In the genomic region with DNA sequence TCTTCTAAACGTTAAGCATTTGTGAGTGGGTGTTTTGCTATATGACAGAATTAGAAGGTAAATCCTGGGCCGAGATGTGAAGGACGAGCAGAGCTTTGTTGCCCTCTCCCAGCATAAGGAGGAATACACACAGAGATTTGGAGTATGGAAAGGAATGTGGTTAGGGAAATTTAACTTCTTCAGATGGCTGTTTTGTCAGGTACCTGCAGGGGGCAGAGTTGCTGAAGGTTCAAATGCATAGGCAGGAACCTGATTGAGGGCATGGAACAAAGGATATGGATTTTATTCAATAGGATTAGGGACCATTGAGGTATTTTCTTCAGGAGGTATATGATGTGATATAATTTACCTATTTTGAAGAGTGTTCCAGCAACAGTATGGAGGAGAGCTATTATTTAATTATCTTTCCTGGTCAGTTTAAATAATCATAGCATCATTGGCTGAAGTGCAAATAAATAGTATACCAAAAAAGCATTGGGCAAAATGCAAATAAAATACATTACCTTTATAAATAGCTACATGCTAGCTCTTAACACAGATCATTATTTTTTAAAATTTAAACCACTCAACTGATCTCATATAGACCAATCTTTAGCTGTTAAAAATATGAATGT, we compare ENCODE assay signal across 9 cellular contexts.
A peak's percentile ranks its signal among the peaks of the same experiment; 100 is the strongest.
DNase-seq lines count a peak whose midpoint lies in the region; ATAC-seq, FAIRE-seq and TF ChIP-seq lines count a peak whose summit lies in the region.
"Had no signal": no experiment of that assay in that cellular context is flagged by ENCODE, and none has a peak within 500 bp of the region (broad histone marks: within the 10 kb centered on the region; RNA-seq: fewer than 3 reads in every experiment).

No MANE protein-coding gene starts in this region.

- no peaks in the 10 kb centered on the region for H3K36me3 Mint-ChIP-seq in activated CD4-positive, alpha-beta T cell treated with anti-CD3 and anti-CD28 coated beads, Interleukin-2, amount 10 ng/mL, durations not matched to agents 24 days and 14 days (ENCODE audit: low read depth)
- H3K36me3 Mint-ChIP-seq: activated naive CD4-positive, alpha-beta T cell treated with anti-CD3 and anti-CD28 coated beads, Interleukin-2, amount 50 U/mL, for 72 hours had no signal

- TF ChIP-seq CTCF in upper lobe of left lung (IDR thresholded peaks at IDR 0.05) (peak in 5 of 6 experiments; percentile 16 to 36 (median 33)), lower leg skin (IDR thresholded peaks at IDR 0.05) (no peak)

- H3K27me3 ChIP-seq in upper lobe of left lung: no peaks in the 10 kb centered on the region

- H3K4me1 Mint-ChIP-seq in activated CD4-positive, alpha-beta T cell treated with anti-CD3 and anti-CD28 coated beads, Interleukin-2, amount 10 ng/mL, durations not matched to agents 24 days and 14 days: no peaks in the 10 kb centered on the region

- TF ChIP-seq POLR2A in H54 (IDR thresholded peaks at IDR 0.05; ENCODE audit: low read depth, low read length) (no peak), upper lobe of left lung (IDR thresholded peaks at IDR 0.05) (no peak), lower leg skin (IDR thresholded peaks at IDR 0.05) (no peak)

- no peak overlapping the region for H3K27ac Mint-ChIP-seq in activated CD4-positive, alpha-beta T cell treated with anti-CD3 and anti-CD28 coated beads, Interleukin-2, amount 10 ng/mL, durations not matched to agents 24 days and 14 days
- H3K27ac Mint-ChIP-seq: activated naive CD4-positive, alpha-beta T cell treated with anti-CD3 and anti-CD28 coated beads, Interleukin-2, amount 50 U/mL, for 72 hours had no signal

- no peaks in the 10 kb centered on the region for H3K36me3 ChIP-seq in upper lobe of left lung

- intact Hi-C loops in activated CD4-positive, alpha-beta T cell treated with anti-CD3 and anti-CD28 coated beads, Interleukin-2, amount 10 ng/mL, durations not matched to agents 24 days and 14 days (cut with micrococcal nuclease): no loop called here
- intact Hi-C loops in lower leg skin (cut with DNase I; ENCODE audit: low total_unique reads): no loop called here

- no peak overlapping the region for H3K4me3 Mint-ChIP-seq in activated CD4-positive, alpha-beta T cell treated with anti-CD3 and anti-CD28 coated beads, Interleukin-2, amount 10 ng/mL, durations not matched to agents 24 days and 14 days

- no peaks in the 10 kb centered on the region for H3K27me3 Mint-ChIP-seq in activated CD4-positive, alpha-beta T cell treated with anti-CD3 and anti-CD28 coated beads, Interleukin-2, amount 10 ng/mL, durations not matched to agents 24 days and 14 days

- ATAC-seq in upper lobe of left lung (ENCODE audit: low FRiP score in 2 of 2): peak; percentile 40 to 45
- ATAC-seq: activated naive CD4-positive, alpha-beta T cell treated with anti-CD3 and anti-CD28 coated beads, Interleukin-2, amount 50 U/mL, for 72 hours had no signal

- FAIRE-seq in H54 (lab: Jason Lieb, UNC): peak; percentile 20

- no peaks in the 10 kb centered on the region for H3K4me1 ChIP-seq in upper lobe of left lung

- 19 to 23% methylated on average over 3 of the region's 3 CpGs for WGBS in upper lobe of left lung, 2 donors
- WGBS in lower leg skin, 2 donors: 36 to 47% methylated on average over 3 of the region's 3 CpGs

- H3K27ac ChIP-seq in upper lobe of left lung: no peak overlapping the region

- peak; percentile 6 to 40 for DNase-seq in SHP77 (lab: John Stamatoyannopoulos, UW)
- DNase-seq in SHP77 treated with DMSO at 0.1 percent for 48 hours (lab: John Stamatoyannopoulos, UW): no peak
- DNase-seq in H54 (ENCODE audit: insufficient read length, low spot score): no peak
- DNase-seq in NCI-H1092 (lab: John Stamatoyannopoulos, UW): peak; percentile 46
- peak; percentile 75 for DNase-seq in activated CD4-positive, alpha-beta T cell treated with anti-CD3 and anti-CD28 coated beads, Interleukin-2, amount 10 ng/mL, durations not matched to agents 24 days and 14 days
- peak; percentile 65 for DNase-seq in iPS-NIHi11 (ENCODE audit: low spot score)
- DNase-seq in upper lobe of left lung: peak in 1 of 2 donors; percentile 23
- no peak for DNase-seq in lower leg skin (ENCODE audit: low spot score in 2 of 2)

- H3K9me3 Mint-ChIP-seq in activated CD4-positive, alpha-beta T cell treated with anti-CD3 and anti-CD28 coated beads, Interleukin-2, amount 10 ng/mL, durations not matched to agents 24 days and 14 days: no peaks in the 10 kb centered on the region
- H3K9me3 Mint-ChIP-seq: activated naive CD4-positive, alpha-beta T cell treated with anti-CD3 and anti-CD28 coated beads, Interleukin-2, amount 50 U/mL, for 72 hours had no signal

- TF ChIP-seq EP300 in upper lobe of left lung (IDR thresholded peaks at IDR 0.05): no peak

- H3K9me3 ChIP-seq in upper lobe of left lung: no peaks in the 10 kb centered on the region

- H3K4me3 ChIP-seq in upper lobe of left lung: no peak overlapping the region
- no peak overlapping the region for H3K4me3 ChIP-seq in lower leg skin (ENCODE audit: low read depth, poor library complexity, severe bottlenecking)

Comparison
In these comparisons a context has a peak if more than half of its experiments do, and no peak if none do; other contexts are left out.
1. DNase-seq: peak in SHP77 (2 of 2), NCI-H1092 (single experiment), activated CD4-positive, alpha-beta T cell treated with anti-CD3 and anti-CD28 coated beads, Interleukin-2, amount 10 ng/mL, durations not matched to agents 24 days and 14 days (single experiment) and iPS-NIHi11 (single experiment); none in SHP77 treated with DMSO at 0.1 percent for 48 hours (single experiment), H54 (single experiment) and lower leg skin (0 of 2).
2. CTCF ChIP-seq: peak in upper lobe of left lung (5 of 6); none in lower leg skin (0 of 3).